17 cellular contexts compared by ENCODE assay signal in the genomic region with DNA sequence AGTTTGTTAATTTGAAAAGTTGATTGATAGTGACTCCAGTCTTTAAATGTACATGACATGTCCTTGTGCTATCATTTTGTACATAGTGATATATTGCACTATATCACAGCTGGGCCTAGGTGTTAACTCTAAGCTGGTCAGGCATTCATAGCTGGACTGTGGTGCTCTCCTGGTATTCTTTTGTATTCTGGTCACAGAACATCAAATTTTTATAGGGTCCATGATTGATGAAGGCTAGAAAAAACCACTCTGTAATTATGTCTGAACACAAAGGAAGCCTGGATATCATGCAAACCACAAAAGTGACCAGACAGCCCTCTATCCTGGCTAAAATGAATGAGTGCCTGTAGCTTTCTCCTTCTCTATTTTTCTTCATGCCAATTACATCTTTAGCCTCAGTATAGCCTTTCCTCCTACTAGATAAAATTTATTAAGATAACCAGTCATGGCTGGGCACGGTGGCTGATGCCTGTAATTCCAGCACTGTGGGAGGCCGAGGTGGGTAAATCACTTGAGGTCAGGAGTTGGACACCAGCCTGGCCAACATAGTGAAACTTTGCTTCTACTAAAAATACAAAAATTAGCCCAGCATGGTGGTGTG.
A peak's percentile ranks its signal among the peaks of the same experiment; 100 is the strongest.
DNase-seq lines count a peak whose midpoint lies in the region; TF ChIP-seq lines count a peak whose summit lies in the region.
"Had no signal": no experiment of that assay in that cellular context is flagged by ENCODE, and none has a peak within 500 bp of the region (broad histone marks: within the 10 kb centered on the region; RNA-seq: fewer than 3 reads in every experiment).

No MANE protein-coding gene starts in this region.

- no peaks in the 10 kb centered on the region for H3K36me3 ChIP-seq in GM23248 (ENCODE audit: low read depth)
- no peaks in the 10 kb centered on the region for H3K36me3 ChIP-seq in vagina
- H3K36me3 ChIP-seq: BLaER1 treated with 17β-estradiol and CSF1 and Interleukin-3, amounts not matched to agents 10 nM and 100 nM had no signal

- in situ Hi-C loops in GM23248 (cut with MboI) = no loop called here

- peaks cover 29% of the 10 kb centered on the region for H3K4me1 ChIP-seq in GM23248 (ENCODE audit: insufficient read depth)
- no peaks in the 10 kb centered on the region for H3K4me1 ChIP-seq in vagina
- H3K4me1 ChIP-seq: BLaER1 treated with 17β-estradiol and CSF1 and Interleukin-3, amounts not matched to agents 10 nM and 100 nM; psoas muscle; testis had no signal

- DNase-seq in GM23248 = no peak
- DNase-seq in NCI-H69 (lab: John Stamatoyannopoulos, UW) = peak; percentile 94
- no peak for DNase-seq in chondrocyte (ENCODE audit: low spot score)
- peak; percentile 41 for DNase-seq in renal cortical epithelial cell (ENCODE audit: low read depth)
- DNase-seq in activated gamma-delta T cell (lab: John Stamatoyannopoulos, UW) = no peak
- no peak for DNase-seq in germinal center (ENCODE audit: low spot score)
- no peak for DNase-seq in vagina (ENCODE audit: extremely low spot score in 2 of 2)
- DNase-seq: activated effector memory CD4-positive, alpha-beta T cell treated with anti-CD3 and anti-CD28 coated beads, Interleukin-2, amount 50 U/mL, for 16 hours; aorta; GOT3; Karpas-422; NCI-H2227 treated with DMSO at 0.1 percent for 48 hours; nephron progenitor cell; psoas muscle; SHP77 treated with DMSO at 0.1 percent for 48 hours; testis had no signal

- TF ChIP-seq POLR2A in vagina (IDR thresholded peaks at IDR 0.05) = no peak

- no peak overlapping the region for H3K4me3 Mint-ChIP-seq in chondrocyte (ENCODE audit: unreplicated experiment)
- H3K4me3 Mint-ChIP-seq: nephron progenitor cell had no signal

- H3K36me3 Mint-ChIP-seq in chondrocyte (ENCODE audit: low read depth) = peaks cover 15% of the 10 kb centered on the region

- no peaks in the 10 kb centered on the region for H3K9me2 ChIP-seq in GM23248 (ENCODE audit: insufficient read depth)

- H3K4me1 Mint-ChIP-seq in chondrocyte (ENCODE audit: low read depth) = peaks cover 34% of the 10 kb centered on the region
- H3K4me1 Mint-ChIP-seq: nephron progenitor cell had no signal

- H3K9me3 Mint-ChIP-seq in chondrocyte (ENCODE audit: low read depth) = peaks cover 45% of the 10 kb centered on the region

- no peaks in the 10 kb centered on the region for H3K9me3 ChIP-seq in GM23248 (ENCODE audit: low read depth)
- peaks cover 7% of the 10 kb centered on the region for H3K9me3 ChIP-seq in vagina
- H3K9me3 ChIP-seq: testis had no signal

- H3K79me2 ChIP-seq in GM23248 (ENCODE audit: insufficient read depth) = no peaks in the 10 kb centered on the region

- H4K20me1 ChIP-seq in GM23248 (ENCODE audit: insufficient read depth) = no peaks in the 10 kb centered on the region
- H4K20me1 ChIP-seq: BLaER1 treated with 17β-estradiol and CSF1 and Interleukin-3, amounts not matched to agents 10 nM and 100 nM had no signal

- H3F3A ChIP-seq in GM23248 (ENCODE audit: insufficient read depth) = peaks cover 21% of the 10 kb centered on the region

- 43 to 57% methylated on average over 2 of the region's 2 CpGs for WGBS in GM23248 (ENCODE audit: low coverage in 1 of 2, low lambda C conversion rate in 2 of 2, missing lambda C conversion rate in 2 of 2), 2 experiments

- H3K27ac ChIP-seq in GM23248 (peak overlapping the region; percentile 23), vagina (no peak overlapping the region)
- H3K27ac ChIP-seq: BLaER1 treated with 17β-estradiol and CSF1 and Interleukin-3, amounts not matched to agents 10 nM and 100 nM; psoas muscle; testis had no signal

- peak overlapping the region; percentile 12; the same call in 1 of the 2 replicates for H2AFZ ChIP-seq in GM23248

- no peaks in the 10 kb centered on the region for H3K27me3 ChIP-seq in GM23248 (replicated peaks; ENCODE audit: insufficient read depth)
- no peaks in the 10 kb centered on the region for H3K27me3 ChIP-seq in vagina
- H3K27me3 ChIP-seq: BLaER1 treated with 17β-estradiol and CSF1 and Interleukin-3, amounts not matched to agents 10 nM and 100 nM; testis had no signal

- H3K27ac Mint-ChIP-seq in chondrocyte (ENCODE audit: unreplicated experiment) = peak overlapping the region; percentile 91
- H3K27ac Mint-ChIP-seq: nephron progenitor cell had no signal

- H3K27me3 Mint-ChIP-seq in chondrocyte (ENCODE audit: low read depth) = no peaks in the 10 kb centered on the region

- TF ChIP-seq CTCF in chondrocyte (IDR thresholded peaks at IDR 0.05) (no peak), vagina (IDR thresholded peaks at IDR 0.05) (no peak)

- no peak overlapping the region for H3K4me2 ChIP-seq in GM23248 (ENCODE audit: unreplicated experiment)
- H3K4me2 ChIP-seq: BLaER1 treated with 17β-estradiol and CSF1 and Interleukin-3, amounts not matched to agents 10 nM and 100 nM had no signal

- intact Hi-C loops in vagina (cut with DNase I) = no loop called here

- H3K4me3 ChIP-seq in GM23248 (no peak overlapping the region), vagina (no peak overlapping the region)
- H3K4me3 ChIP-seq: BLaER1 treated with 17β-estradiol and CSF1 and Interleukin-3, amounts not matched to agents 10 nM and 100 nM; psoas muscle; testis had no signal

- no peak overlapping the region for H3K9ac ChIP-seq in GM23248
- H3K9ac ChIP-seq: BLaER1 treated with 17β-estradiol and CSF1 and Interleukin-3, amounts not matched to agents 10 nM and 100 nM had no signal

Comparison
In these comparisons a context has a peak if more than half of its experiments do, and no peak if none do; other contexts are left out.
1. DNase-seq: peak in NCI-H69 (single experiment) and renal cortical epithelial cell (single experiment); none in GM23248 (single experiment), chondrocyte (single experiment), activated gamma-delta T cell (single experiment), germinal center (single experiment) and vagina (0 of 2).